ENCODE assay signal across 26 cellular contexts in genomic region chr4:187027231-187027760, GRCh38.
A peak's percentile ranks its signal among the peaks of the same experiment; 100 is the strongest.
DNase-seq lines count a peak whose midpoint lies in the region; ATAC-seq and TF ChIP-seq lines count a peak whose summit lies in the region.
"Had no signal": no experiment of that assay in that cellular context is flagged by ENCODE, and none has a peak within 500 bp of the region (broad histone marks: within the 10 kb centered on the region; RNA-seq: fewer than 3 reads in every experiment).

No MANE protein-coding gene starts in this region.

- H3K36me3 ChIP-seq in hepatocyte (replicated peaks; ENCODE audit: insufficient read depth, low read depth): no peaks in the 10 kb centered on the region
- H3K36me3 ChIP-seq: right lobe of liver, SJSA1, suprapubic skin, uterus had no signal

- H3K4me1 ChIP-seq in hepatocyte (ENCODE audit: insufficient read depth): peaks cover 4% of the 10 kb centered on the region
- H3K4me1 ChIP-seq: right lobe of liver, SJSA1, suprapubic skin, uterus had no signal

- no peak for TF ChIP-seq CTCF in hepatocyte (IDR thresholded peaks at IDR 0.05; ENCODE audit: poor library complexity)

- H3K27ac Mint-ChIP-seq in stimulated activated naive CD8-positive, alpha-beta T cell treated with anti-CD3 and anti-CD28 coated beads, Interleukin-15, amount 100 ng/mL, for 72 hours: no peak overlapping the region
- H3K27ac Mint-ChIP-seq: activated naive CD4-positive, alpha-beta T cell treated with anti-CD3 and anti-CD28 coated beads for 36 hours; activated T-cell treated with anti-CD3 and anti-CD28 coated beads, Interleukin-2, amount 50 U/mL, for 24 hours had no signal

- no peaks in the 10 kb centered on the region for H3K79me2 ChIP-seq in hepatocyte

- no peak for ATAC-seq in GM19023 (IDR thresholded peaks at IDR 0.05; ENCODE audit: unreplicated experiment)
- no peak for ATAC-seq in stimulated activated naive CD8-positive, alpha-beta T cell treated with anti-CD3 and anti-CD28 coated beads, Interleukin-15, amount 100 ng/mL, for 72 hours
- ATAC-seq: right lobe of liver had no signal

- H4K20me1 ChIP-seq in hepatocyte (ENCODE audit: insufficient read depth, poor library complexity, severe bottlenecking): no peaks in the 10 kb centered on the region

- H3K4me1 Mint-ChIP-seq in stimulated activated naive CD8-positive, alpha-beta T cell treated with anti-CD3 and anti-CD28 coated beads, Interleukin-15, amount 100 ng/mL, for 72 hours: no peaks in the 10 kb centered on the region

- no peaks in the 10 kb centered on the region for H3K27me3 ChIP-seq in hepatocyte
- H3K27me3 ChIP-seq: right lobe of liver, SJSA1, suprapubic skin, uterus had no signal

- peaks cover 13 to 33% of the 10 kb centered on the region in 2 donors for H3K9me3 Mint-ChIP-seq in stimulated activated naive CD8-positive, alpha-beta T cell treated with anti-CD3 and anti-CD28 coated beads, Interleukin-15, amount 100 ng/mL, for 72 hours

- H3K4me3 ChIP-seq in hepatocyte: no peak overlapping the region
- H3K4me3 ChIP-seq: lung, PC-9, right lobe of liver, SJSA1, suprapubic skin, uterus had no signal

- WGBS in hepatocyte (ENCODE audit: low lambda C conversion rate, missing lambda C conversion rate): 50% methylated on average over 8 of the region's 8 CpGs

- no peak overlapping the region for H3K27ac ChIP-seq in hepatocyte
- H3K27ac ChIP-seq: PC-9, right lobe of liver, SJSA1, suprapubic skin, uterus had no signal

- no peak overlapping the region for H3K4me3 Mint-ChIP-seq in stimulated activated naive CD8-positive, alpha-beta T cell treated with anti-CD3 and anti-CD28 coated beads, Interleukin-15, amount 100 ng/mL, for 72 hours
- H3K4me3 Mint-ChIP-seq: activated naive CD4-positive, alpha-beta T cell treated with anti-CD3 and anti-CD28 coated beads for 36 hours; activated T-cell treated with anti-CD3 and anti-CD28 coated beads, Interleukin-2, amount 50 U/mL, for 24 hours had no signal

- peak; percentile 20 for DNase-seq in EL
- peak; percentile 46 for DNase-seq in RPMI7951 (ENCODE audit: low read depth)
- no peak for DNase-seq in hepatocyte (ENCODE audit: low spot score)
- DNase-seq in retina: peak; percentile 18
- DNase-seq in cerebellar cortex (ENCODE audit: low spot score): no peak
- no peak for DNase-seq in stimulated activated CD4-positive, alpha-beta T cell treated with anti-CD3 and anti-CD28 coated beads, Interleukin-1b, Interleukin-23, amount 100 ng/mL, for 48 hours
- no peak for DNase-seq in stimulated activated naive CD8-positive, alpha-beta T cell treated with anti-CD3 and anti-CD28 coated beads, Interleukin-15, amount 100 ng/mL, for 72 hours
- DNase-seq: activated CD4-positive, alpha-beta T cell treated with anti-CD3 and anti-CD28 coated beads for 1 hour; activated CD8-positive, alpha-beta memory T cell treated with anti-CD3 and anti-CD28 coated beads for 24 hours; activated naive CD4-positive, alpha-beta T cell treated with anti-CD3 and anti-CD28 coated beads for 36 hours; activated T-cell treated with anti-CD3 and anti-CD28 coated beads, Interleukin-2, amount 50 U/mL, for 24 hours; amygdala; C1 segment of cervical spinal cord; H7; hippocampal formation; Kasumi-1; NCI-H187 treated with DMSO at 0.1 percent for 48 hours; NCI-H226; PC-9; right lobe of liver; T-helper 1 cell; uterus had no signal

- H3K27me3 Mint-ChIP-seq in stimulated activated naive CD8-positive, alpha-beta T cell treated with anti-CD3 and anti-CD28 coated beads, Interleukin-15, amount 100 ng/mL, for 72 hours: no peaks in the 10 kb centered on the region
- H3K27me3 Mint-ChIP-seq: activated T-cell treated with anti-CD3 and anti-CD28 coated beads, Interleukin-2, amount 50 U/mL, for 24 hours had no signal

- no peak overlapping the region for H2AFZ ChIP-seq in hepatocyte
- H2AFZ ChIP-seq: PC-9 had no signal

- peak overlapping the region; percentile 74 for H3K4me2 ChIP-seq in hepatocyte
- H3K4me2 ChIP-seq: PC-9 had no signal

- no peaks in the 10 kb centered on the region for H3K9me2 ChIP-seq in hepatocyte (replicated peaks; ENCODE audit: insufficient read depth)

- H3K9me3 ChIP-seq in hepatocyte (ENCODE audit: low read depth): no peaks in the 10 kb centered on the region
- H3K9me3 ChIP-seq: right lobe of liver, SJSA1, suprapubic skin, uterus had no signal

Comparison
In these comparisons a context has a peak if more than half of its experiments do, and no peak if none do; other contexts are left out.
1. DNase-seq: peak in EL (single experiment), RPMI7951 (single experiment) and retina (single experiment); none in hepatocyte (single experiment), cerebellar cortex (single experiment), stimulated activated CD4-positive, alpha-beta T cell treated with anti-CD3 and anti-CD28 coated beads, Interleukin-1b, Interleukin-23, amount 100 ng/mL, for 48 hours (single experiment) and stimulated activated naive CD8-positive, alpha-beta T cell treated with anti-CD3 and anti-CD28 coated beads, Interleukin-15, amount 100 ng/mL, for 72 hours (0 of 2).